In genomic region chr3:45974686-45975085, GRCh38 we compare ENCODE assay signal across 15 cellular contexts. TPM values are rescaled to one million over a fixed set of nuclear protein-coding genes. Genes with fewer than 3 reads are reported as not detected.
DNase-seq lines count a peak whose midpoint lies in the region; ATAC-seq and TF ChIP-seq lines count a peak whose summit lies in the region.
"Had no signal": no experiment of that assay in that cellular context is flagged by ENCODE, and none has a peak within 500 bp of the region (broad histone marks: within the 10 kb centered on the region; RNA-seq: fewer than 3 reads in every experiment).

No MANE protein-coding gene starts in this region.

- DNase-seq in activated CD4-positive, alpha-beta memory T cell treated with anti-CD3 and anti-CD28 coated beads, Interleukin-2, amount 10 ng/mL, durations not matched to agents 7 days and 5 days: no peak
- DNase-seq in activated CD4-positive, alpha-beta memory T cell treated with anti-CD3 and anti-CD28 coated beads for 36 hours: no peak
- DNase-seq in T-cell: no peak
- DNase-seq in effector memory CD4-positive, alpha-beta T cell: no peak
- DNase-seq in thyroid gland: peak; percentile 50 to 67
- DNase-seq in left ventricle myocardium superior: no peak
- DNase-seq in activated T-cell treated with anti-CD3 and anti-CD28 coated beads for 4 hours: no peak
- DNase-seq in GM20000 (ENCODE audit: low spot score): no peak
- DNase-seq: H7, MG63, NCI-H1092 treated with DMSO at 0.1 percent for 48 hours, NCI-H1694, NCI-H345, NCI-H69 had no signal

- CTCF ChIA-PET in activated CD4-positive, alpha-beta memory T cell treated with anti-CD3 and anti-CD28 coated beads, Interleukin-2, amount 10 ng/mL, durations not matched to agents 7 days and 5 days (lab: Charles Lee): interaction anchor here (5.1 kb wide), 1 partner anchor 9 kb away, joined by 20 read pairs; no protein-coding TSS in a partner anchor
- CTCF ChIA-PET in activated CD4-positive, alpha-beta memory T cell treated with anti-CD3 and anti-CD28 coated beads for 36 hours (lab: Charles Lee): interaction anchor here (0.9 to 6.1 kb wide), 5 partner anchors 10 to 403 kb away, joined by 3 to 29 read pairs (median 3); partner anchors contain the start of gene CXCR6
- CTCF ChIA-PET in T-cell (lab: Charles Lee): no interaction called here

- no peak overlapping the region for H3K4me3 ChIP-seq in effector memory CD4-positive, alpha-beta T cell (ENCODE audit: insufficient read depth, low read depth, low read length, poor library complexity, severe bottlenecking)
- H3K4me3 ChIP-seq in thyroid gland (replicated peaks in 1 of 3): no peak overlapping the region
- H3K4me3 ChIP-seq: MG63 had no signal

- H3K27me3 ChIP-seq in effector memory CD4-positive, alpha-beta T cell (replicated peaks; ENCODE audit: control insufficient read depth, insufficient read depth, low read length, poor library complexity, severe bottlenecking): no peaks in the 10 kb centered on the region
- H3K27me3 ChIP-seq in thyroid gland: no peaks in the 10 kb centered on the region
- H3K27me3 ChIP-seq: MG63 had no signal

- intact Hi-C loops in activated CD4-positive, alpha-beta memory T cell treated with anti-CD3 and anti-CD28 coated beads for 36 hours (cut with micrococcal nuclease): no loop called here
- intact Hi-C loops in thyroid gland (cut with DNase I): no loop called here
- intact Hi-C loops in left ventricle myocardium superior (cut with micrococcal nuclease): no loop called here

- peaks cover 86% of the 10 kb centered on the region for H3K4me1 Mint-ChIP-seq in activated CD4-positive, alpha-beta memory T cell treated with anti-CD3 and anti-CD28 coated beads, Interleukin-2, amount 10 ng/mL, durations not matched to agents 7 days and 5 days
- H3K4me1 Mint-ChIP-seq in activated CD4-positive, alpha-beta memory T cell treated with anti-CD3 and anti-CD28 coated beads for 36 hours (ENCODE audit: low read depth): peaks cover 77% of the 10 kb centered on the region
- H3K4me1 Mint-ChIP-seq in T-cell: peaks cover 51 to 82% (median 78%) of the 10 kb centered on the region in 3 donors

- H3K36me3 ChIP-seq in effector memory CD4-positive, alpha-beta T cell (ENCODE audit: control insufficient read depth, insufficient read depth, low read length): peaks cover 34% of the 10 kb centered on the region
- H3K36me3 ChIP-seq in thyroid gland: peaks cover 7 to 9% of the 10 kb centered on the region in 2 donors
- H3K36me3 ChIP-seq: MG63 had no signal

- no peaks in the 10 kb centered on the region for H3K9me3 Mint-ChIP-seq in activated CD4-positive, alpha-beta memory T cell treated with anti-CD3 and anti-CD28 coated beads, Interleukin-2, amount 10 ng/mL, durations not matched to agents 7 days and 5 days
- H3K9me3 Mint-ChIP-seq in activated CD4-positive, alpha-beta memory T cell treated with anti-CD3 and anti-CD28 coated beads for 36 hours: no peaks in the 10 kb centered on the region
- no peaks in the 10 kb centered on the region for H3K9me3 Mint-ChIP-seq in T-cell

- no peak for TF ChIP-seq POLR2A in thyroid gland (IDR thresholded peaks at IDR 0.05)

- TF ChIP-seq CTCF in thyroid gland (IDR thresholded peaks at IDR 0.05) (no peak), GM20000 (IDR thresholded peaks at IDR 0.05; ENCODE audit: extremely low read depth, missing control alignments) (no peak)

- peak overlapping the region; percentile 89 for H3K27ac Mint-ChIP-seq in activated CD4-positive, alpha-beta memory T cell treated with anti-CD3 and anti-CD28 coated beads, Interleukin-2, amount 10 ng/mL, durations not matched to agents 7 days and 5 days
- no peak overlapping the region for H3K27ac Mint-ChIP-seq in activated CD4-positive, alpha-beta memory T cell treated with anti-CD3 and anti-CD28 coated beads for 36 hours
- peak overlapping the region; percentile 92 to 97 for H3K27ac Mint-ChIP-seq in T-cell

- H3K9me3 ChIP-seq in effector memory CD4-positive, alpha-beta T cell (ENCODE audit: control insufficient read depth, low read length): no peaks in the 10 kb centered on the region
- no peaks in the 10 kb centered on the region for H3K9me3 ChIP-seq in thyroid gland
- H3K9me3 ChIP-seq: MG63 had no signal

- ATAC-seq in T-cell (replicated peaks in 1 of 4): no peak
- ATAC-seq in left ventricle myocardium superior: no peak

- H3K36me3 Mint-ChIP-seq in activated CD4-positive, alpha-beta memory T cell treated with anti-CD3 and anti-CD28 coated beads, Interleukin-2, amount 10 ng/mL, durations not matched to agents 7 days and 5 days (ENCODE audit: low read depth): peaks cover 86% of the 10 kb centered on the region
- H3K36me3 Mint-ChIP-seq in activated CD4-positive, alpha-beta memory T cell treated with anti-CD3 and anti-CD28 coated beads for 36 hours: peaks cover 72% of the 10 kb centered on the region
- peaks cover 79% of the 10 kb centered on the region for H3K36me3 Mint-ChIP-seq in T-cell

- POLR2A ChIA-PET in activated CD4-positive, alpha-beta memory T cell treated with anti-CD3 and anti-CD28 coated beads, Interleukin-2, amount 10 ng/mL, durations not matched to agents 7 days and 5 days (lab: Charles Lee): interaction anchor here (0.8 to 11.4 kb wide), 4 partner anchors 9 to 396 kb away, joined by 3 to 177 read pairs (median 4); partner anchors contain the start of genes CCR5 and FYCO1
- POLR2A ChIA-PET in activated CD4-positive, alpha-beta memory T cell treated with anti-CD3 and anti-CD28 coated beads for 36 hours (lab: Charles Lee): interaction anchor here (1.0 kb wide), 1 partner anchor 33 kb away, joined by 3 read pairs; no protein-coding TSS in a partner anchor
- POLR2A ChIA-PET in T-cell (lab: Charles Lee): no interaction called here

- peaks cover 50% of the 10 kb centered on the region for H3K4me1 ChIP-seq in effector memory CD4-positive, alpha-beta T cell (ENCODE audit: control insufficient read depth, insufficient read depth, low read length, poor library complexity, severe bottlenecking)
- H3K4me1 ChIP-seq in thyroid gland: peaks cover 37 to 56% of the 10 kb centered on the region in 2 donors

- no peak overlapping the region for H3K4me3 Mint-ChIP-seq in activated CD4-positive, alpha-beta memory T cell treated with anti-CD3 and anti-CD28 coated beads, Interleukin-2, amount 10 ng/mL, durations not matched to agents 7 days and 5 days
- no peak overlapping the region for H3K4me3 Mint-ChIP-seq in activated CD4-positive, alpha-beta memory T cell treated with anti-CD3 and anti-CD28 coated beads for 36 hours
- no peak overlapping the region for H3K4me3 Mint-ChIP-seq in T-cell

- WGBS in thyroid gland, 2 donors: 43 to 49% methylated on average over 4 of the region's 4 CpGs

- H3K27ac ChIP-seq in effector memory CD4-positive, alpha-beta T cell (ENCODE audit: insufficient read depth, low read length, poor library complexity, severe bottlenecking): peak overlapping the region; percentile 2
- peak overlapping the region; percentile 87 to 94 (median 91) for H3K27ac ChIP-seq in thyroid gland
- H3K27ac ChIP-seq: KMS-11 had no signal

- no peaks in the 10 kb centered on the region for H3K27me3 Mint-ChIP-seq in activated CD4-positive, alpha-beta memory T cell treated with anti-CD3 and anti-CD28 coated beads, Interleukin-2, amount 10 ng/mL, durations not matched to agents 7 days and 5 days
- H3K27me3 Mint-ChIP-seq in activated CD4-positive, alpha-beta memory T cell treated with anti-CD3 and anti-CD28 coated beads for 36 hours: no peaks in the 10 kb centered on the region
- no peaks in the 10 kb centered on the region for H3K27me3 Mint-ChIP-seq in T-cell

RNA-seq across cellular contexts. Expression of gene FYCO1, which starts 20.9 kb away (rescaled TPM):
- 10 to 100 TPM; 21.7 to 22.6 TPM for total RNA-seq in activated CD4-positive, alpha-beta memory T cell treated with anti-CD3 and anti-CD28 coated beads, Interleukin-2, amount 10 ng/mL, durations not matched to agents 7 days and 5 days
- 10 to 100 TPM; 13.7 to 14.0 TPM for total RNA-seq in activated CD4-positive, alpha-beta memory T cell treated with anti-CD3 and anti-CD28 coated beads for 36 hours
- total RNA-seq in T-cell (10 to 100 TPM; 24.6 to 46.3 (median 35.0) TPM), thyroid gland (10 to 100 TPM; 38.2 to 66.6 (median 50.5) TPM), left ventricle myocardium superior (146 TPM)

RNA-seq across cellular contexts. Expression of gene CXCR6, which starts 31.4 kb away (rescaled TPM):
- total RNA-seq in activated CD4-positive, alpha-beta memory T cell treated with anti-CD3 and anti-CD28 coated beads, Interleukin-2, amount 10 ng/mL, durations not matched to agents 7 days and 5 days: 10 to 100 TPM; 53.8 to 58.8 TPM
- 1 to 10 TPM; 4.0 TPM for total RNA-seq in activated CD4-positive, alpha-beta memory T cell treated with anti-CD3 and anti-CD28 coated beads for 36 hours
- total RNA-seq in T-cell: 10 to 100 TPM in 1 of 5 donors, 1 to 10 TPM in 4; 2.0 to 14.7 (median 3.7) TPM
- total RNA-seq in thyroid gland: 1 to 10 TPM; 2.1 to 4.4 (median 3.4) TPM
- total RNA-seq in left ventricle myocardium superior: 0.59 TPM
- total RNA-seq: H7 had no signal

RNA-seq across cellular contexts. Expression of gene XCR1, which starts 52.6 kb away (rescaled TPM):
- total RNA-seq in activated CD4-positive, alpha-beta memory T cell treated with anti-CD3 and anti-CD28 coated beads, Interleukin-2, amount 10 ng/mL, durations not matched to agents 7 days and 5 days: not detected
- total RNA-seq in activated CD4-positive, alpha-beta memory T cell treated with anti-CD3 and anti-CD28 coated beads for 36 hours: under 1 TPM in 1 of 2 experiments, not detected in 1; 0.05 TPM
- under 1 TPM in 2 of 5 donors, not detected in 3; 0.08 to 0.28 TPM for total RNA-seq in T-cell
- not detected for total RNA-seq in thyroid gland
- not detected for total RNA-seq in left ventricle myocardium superior
- total RNA-seq: H7 had no signal

Comparison
In these comparisons a context has a peak if more than half of its experiments do, and no peak if none do; other contexts are left out.
1. DNase-seq: peak in thyroid gland (2 of 2); none in activated CD4-positive, alpha-beta memory T cell treated with anti-CD3 and anti-CD28 coated beads, Interleukin-2, amount 10 ng/mL, durations not matched to agents 7 days and 5 days (single experiment), activated CD4-positive, alpha-beta memory T cell treated with anti-CD3 and anti-CD28 coated beads for 36 hours (single experiment), T-cell (0 of 34), effector memory CD4-positive, alpha-beta T cell (0 of 3), left ventricle myocardium superior (single experiment), activated T-cell treated with anti-CD3 and anti-CD28 coated beads for 4 hours (single experiment) and GM20000 (single experiment).
2. CTCF ChIA-PET loops: an anchor here in activated CD4-positive, alpha-beta memory T cell treated with anti-CD3 and anti-CD28 coated beads, Interleukin-2, amount 10 ng/mL, durations not matched to agents 7 days and 5 days (5.1 kb wide) and activated CD4-positive, alpha-beta memory T cell treated with anti-CD3 and anti-CD28 coated beads for 36 hours (0.9 to 6.1 kb wide); none called in T-cell.
3. POLR2A ChIA-PET loops: an anchor here in activated CD4-positive, alpha-beta memory T cell treated with anti-CD3 and anti-CD28 coated beads, Interleukin-2, amount 10 ng/mL, durations not matched to agents 7 days and 5 days (0.8 to 11.4 kb wide) and activated CD4-positive, alpha-beta memory T cell treated with anti-CD3 and anti-CD28 coated beads for 36 hours (1.0 kb wide); none called in T-cell.